8 cellular contexts compared by ENCODE assay signal in the genomic region with DNA sequence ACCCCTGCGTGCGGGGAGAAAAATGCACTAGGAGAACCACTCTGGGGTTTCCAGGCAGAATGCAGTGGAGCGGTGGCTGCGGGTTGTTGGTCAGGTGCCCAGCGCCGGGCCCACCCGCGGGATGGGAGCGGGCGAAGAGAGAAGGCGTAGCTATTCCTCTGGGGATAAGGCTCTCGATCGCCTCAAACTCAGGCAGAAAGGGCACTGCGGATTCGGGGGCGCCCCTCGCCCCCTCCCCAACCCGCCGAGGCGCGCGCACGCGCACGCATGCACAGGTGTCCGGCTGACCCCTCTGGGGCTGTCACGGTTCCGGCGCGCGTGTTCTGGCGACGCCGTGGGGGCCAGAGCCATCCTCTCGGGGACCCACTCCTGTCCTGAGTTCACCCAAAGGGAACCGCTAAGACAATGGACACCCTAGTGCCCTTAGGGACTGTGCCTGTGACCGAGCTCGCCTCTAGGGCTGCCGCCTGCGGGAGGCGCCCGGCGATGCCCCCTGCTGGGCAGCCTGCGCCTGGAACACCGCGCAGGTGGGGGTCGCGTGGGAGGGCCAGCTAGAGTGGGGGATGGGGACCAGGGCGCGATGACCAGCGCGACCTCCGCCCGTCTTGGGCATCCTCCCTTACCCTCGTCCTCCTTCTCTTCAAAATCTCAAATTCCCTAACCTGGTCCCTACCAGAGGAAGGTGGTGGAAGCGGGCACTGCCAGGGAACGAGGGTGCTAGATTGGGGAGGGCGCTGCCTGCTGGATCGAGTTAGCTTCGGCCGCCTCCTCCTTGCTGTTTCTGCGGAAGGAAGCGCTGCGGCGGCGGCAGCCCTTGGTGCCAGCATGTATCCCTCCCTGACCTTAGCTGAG. TPM values are rescaled to one million over a fixed set of nuclear protein-coding genes. Genes with fewer than 3 reads are reported as not detected.
DNase-seq lines count a peak whose midpoint lies in the region; ATAC-seq and TF ChIP-seq lines count a peak whose summit lies in the region.

No MANE protein-coding gene starts in this region.

- DNase-seq in Right ventricle myocardium inferior (ENCODE audit: missing footprints) = no peak
- DNase-seq in cardiac septum (ENCODE audit: low spot score) = no peak
- DNase-seq in NCI-H1105 (lab: John Stamatoyannopoulos, UW) = peak; percentile 59
- no peak for DNase-seq in T-helper 2 cell treated with Interferon-gamma antibody and Interleukin-4, amounts not matched to agents 5 μg/mL and 100 μg/mL, for 36 hours (ENCODE audit: low spot score)
- DNase-seq in fibroblast of villous mesenchyme (ENCODE audit: low read depth) = no peak
- no peak for DNase-seq in activated CD4-positive, CD25-positive, alpha-beta regulatory T cell treated with anti-CD3 and anti-CD28 coated beads, Interleukin-2, amount 50 U/mL, for 72 hours

- peak overlapping the region; percentile 26 for H3K27ac Mint-ChIP-seq in T-helper 2 cell treated with Interferon-gamma antibody and Interleukin-4, amounts not matched to agents 5 μg/mL and 100 μg/mL, for 36 hours

- H3K4me2 ChIP-seq in parathyroid adenoma (ENCODE audit: low read length) = peak overlapping the region; percentile 92

- H3K36me3 Mint-ChIP-seq in T-helper 2 cell treated with Interferon-gamma antibody and Interleukin-4, amounts not matched to agents 5 μg/mL and 100 μg/mL, for 36 hours (ENCODE audit: low read depth) = no peaks in the 10 kb centered on the region

- peaks cover 4% of the 10 kb centered on the region for H3K27me3 ChIP-seq in parathyroid adenoma (ENCODE audit: control insufficient read depth, insufficient read depth, low read length)

- H3K4me1 ChIP-seq in parathyroid adenoma = peaks cover 20% of the 10 kb centered on the region

- peaks cover 61% of the 10 kb centered on the region for H3K27me3 Mint-ChIP-seq in T-helper 2 cell treated with Interferon-gamma antibody and Interleukin-4, amounts not matched to agents 5 μg/mL and 100 μg/mL, for 36 hours (ENCODE audit: low read depth)

- ATAC-seq in Right ventricle myocardium inferior = peak; percentile 67
- ATAC-seq in HG03025 (IDR thresholded peaks at IDR 0.05; ENCODE audit: low FRiP score, unreplicated experiment) = no peak

- no peak overlapping the region for H3K9ac ChIP-seq in parathyroid adenoma

- TF ChIP-seq CTCF in fibroblast of villous mesenchyme (IDR thresholded peaks at IDR 0.05; ENCODE audit: insufficient read depth, low read depth, low read length) (peak; percentile 54), parathyroid adenoma (IDR thresholded peaks at IDR 0.05) (peak; percentile 56)

- H3K79me2 ChIP-seq in parathyroid adenoma = no peaks in the 10 kb centered on the region

- H3K4me3 Mint-ChIP-seq in T-helper 2 cell treated with Interferon-gamma antibody and Interleukin-4, amounts not matched to agents 5 μg/mL and 100 μg/mL, for 36 hours = peak overlapping the region; percentile 61

- H3K27ac ChIP-seq in parathyroid adenoma = no peak overlapping the region

- intact Hi-C loops in Right ventricle myocardium inferior (cut with DNase I) (loop anchor here (2.0 kb wide), 1 partner anchor 28 kb away; a partner anchor contains a TSS), cardiac septum (cut with DNase I) (loop anchor here (2.0 to 5.0 kb wide), 2 partner anchors 28 to 106 kb away; a partner anchor contains a TSS)

- H3K9me3 ChIP-seq in parathyroid adenoma (ENCODE audit: control insufficient read depth, low read length) = no peaks in the 10 kb centered on the region

- no peaks in the 10 kb centered on the region for H3K9me3 Mint-ChIP-seq in T-helper 2 cell treated with Interferon-gamma antibody and Interleukin-4, amounts not matched to agents 5 μg/mL and 100 μg/mL, for 36 hours

- peaks cover 21% of the 10 kb centered on the region for H3K4me1 Mint-ChIP-seq in T-helper 2 cell treated with Interferon-gamma antibody and Interleukin-4, amounts not matched to agents 5 μg/mL and 100 μg/mL, for 36 hours (ENCODE audit: low read depth)

- no peaks in the 10 kb centered on the region for H3K36me3 ChIP-seq in parathyroid adenoma (ENCODE audit: control insufficient read depth, insufficient read depth, low read length)

- no peak overlapping the region for H3K4me3 ChIP-seq in fibroblast of villous mesenchyme (ENCODE audit: low read depth, low read length)
- H3K4me3 ChIP-seq in parathyroid adenoma (ENCODE audit: low read depth, low read length) = peak overlapping the region; percentile 51

- peak overlapping the region; percentile 13 for H2AFZ ChIP-seq in parathyroid adenoma

RNA-seq across cellular contexts. Expression of a gene that starts 14.4 kb away (rescaled TPM):
- total RNA-seq in Right ventricle myocardium inferior (5.3 TPM), cardiac septum (5.7 TPM), fibroblast of villous mesenchyme (3.2 and 4.7 TPM in 2 replicates)

RNA-seq across cellular contexts. Expression of a gene that starts 28.0 kb away (rescaled TPM):
- 23.7 TPM for total RNA-seq in Right ventricle myocardium inferior
- 23.8 TPM for total RNA-seq in cardiac septum
- 13.0 and 19.0 TPM in 2 replicates for total RNA-seq in fibroblast of villous mesenchyme

RNA-seq across cellular contexts. Expression of a gene that starts 33.3 kb away (rescaled TPM):
- total RNA-seq in Right ventricle myocardium inferior = 4.2 TPM
- 3.5 TPM for total RNA-seq in cardiac septum
- 0.86 and 1.3 TPM in 2 replicates for total RNA-seq in fibroblast of villous mesenchyme
